Comparison of ENCODE assay signal across 28 cellular contexts in the genomic region with DNA sequence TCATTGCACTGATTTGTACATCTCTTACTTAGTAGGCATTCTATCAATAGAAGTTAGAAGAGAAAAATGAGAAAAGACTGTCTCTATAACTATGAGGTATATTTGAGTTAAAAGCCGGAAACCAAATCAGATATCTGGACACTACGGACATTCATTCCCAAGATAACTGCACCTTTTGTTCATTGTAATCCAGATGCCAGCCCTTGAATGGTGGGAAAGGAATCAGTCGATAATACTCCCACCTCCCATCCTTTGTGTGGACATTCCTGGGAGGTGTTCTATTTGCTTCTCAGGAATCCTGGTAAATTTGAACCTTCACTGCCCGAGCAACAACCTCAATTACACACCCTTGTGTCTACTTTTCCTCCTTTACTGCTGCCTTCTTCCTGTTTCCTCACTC.
"Had no signal": no experiment of that assay in that cellular context is flagged by ENCODE, and none has a peak within 500 bp of the region (broad histone marks: within the 10 kb centered on the region; RNA-seq: fewer than 3 reads in every experiment).

No MANE protein-coding gene starts in this region.

- H2AFZ ChIP-seq: parathyroid adenoma had no signal

- ATAC-seq: left colon; left lung; lower lobe of right lung; naive thymus-derived CD8-positive, alpha-beta T cell; sciatic nerve; stimulated activated effector memory CD8-positive, alpha-beta T cell treated with anti-CD3 and anti-CD28 coated beads, Interleukin-12 subunit alpha, Interleukin-12 subunit beta, amount 100 ng/mL, for 72 hours; upper lobe of right lung had no signal

- H3K9me3 ChIP-seq: left lung, lower lobe of right lung, right atrium auricular region, suprapubic skin, thoracic aorta, tibial artery, upper lobe of right lung had no signal

- H3K4me3 ChIP-seq: left lung, lower lobe of right lung, right atrium auricular region, skin epidermis, suprapubic skin, thoracic aorta, tibial artery, upper lobe of right lung had no signal

- H3K27ac ChIP-seq: left lung, lower lobe of right lung, parathyroid adenoma, right atrium auricular region, skin epidermis, suprapubic skin, thoracic aorta, tibial artery, upper lobe of right lung had no signal

- H3K36me3 ChIP-seq: left lung, lower lobe of right lung, right atrium auricular region, suprapubic skin, thoracic aorta, tibial artery, upper lobe of right lung had no signal

- H3K27ac Mint-ChIP-seq: naive thymus-derived CD8-positive, alpha-beta T cell; nephron; stimulated activated effector memory CD8-positive, alpha-beta T cell treated with anti-CD3 and anti-CD28 coated beads, Interleukin-12 subunit alpha, Interleukin-12 subunit beta, amount 100 ng/mL, for 72 hours; stimulated activated naive CD8-positive, alpha-beta T cell treated with anti-CD3 and anti-CD28 coated beads, Interleukin-15, Interleukin-2, amounts not matched to agents 100 ng/mL and 50 ng/mL, for 24 hours had no signal

- FAIRE-seq: islet of Langerhans, kidney, urothelium cell line had no signal

- H3K36me3 Mint-ChIP-seq: naive thymus-derived CD8-positive, alpha-beta T cell; stimulated activated effector memory CD8-positive, alpha-beta T cell treated with anti-CD3 and anti-CD28 coated beads, Interleukin-12 subunit alpha, Interleukin-12 subunit beta, amount 100 ng/mL, for 72 hours had no signal

- H3K4me1 Mint-ChIP-seq: naive thymus-derived CD8-positive, alpha-beta T cell; nephron; stimulated activated effector memory CD8-positive, alpha-beta T cell treated with anti-CD3 and anti-CD28 coated beads, Interleukin-12 subunit alpha, Interleukin-12 subunit beta, amount 100 ng/mL, for 72 hours had no signal

- H3K4me1 ChIP-seq: left lung, lower lobe of right lung, parathyroid adenoma, right atrium auricular region, suprapubic skin, tibial artery, upper lobe of right lung had no signal

- H3K9me3 Mint-ChIP-seq: nephron had no signal

- H3K27me3 ChIP-seq: left lung, right atrium auricular region, suprapubic skin, tibial artery, upper lobe of right lung had no signal

- H3K79me2 ChIP-seq: parathyroid adenoma had no signal

- DNase-seq: head of caudate nucleus; hippocampal formation; kidney; left colon; left lung; lower lobe of right lung; mammary epithelial cell; mesenchymal stem cell; naive thymus-derived CD8-positive, alpha-beta T cell; nucleus accumbens; stimulated activated CD4-positive, alpha-beta T cell treated with anti-CD3 and anti-CD28 coated beads, Interleukin-12 subunit alpha, Interleukin-12 subunit beta, amount 100 ng/mL, for 4 hours; stimulated activated CD4-positive, alpha-beta T cell treated with anti-CD3 and anti-CD28 coated beads, Interleukin-15, amount 100 ng/mL, for 24 hours; stimulated activated CD4-positive, alpha-beta T cell treated with anti-CD3 and anti-CD28 coated beads, Interleukin-4, amount 100 ng/mL, for 24 hours; stimulated activated naive CD4-positive, alpha-beta T cell; tibial artery; trophoblast cell; upper lobe of right lung had no signal

- H3K9ac ChIP-seq: parathyroid adenoma had no signal

- H3K4me3 Mint-ChIP-seq: naive thymus-derived CD8-positive, alpha-beta T cell; nephron; stimulated activated effector memory CD8-positive, alpha-beta T cell treated with anti-CD3 and anti-CD28 coated beads, Interleukin-12 subunit alpha, Interleukin-12 subunit beta, amount 100 ng/mL, for 72 hours; stimulated activated naive CD8-positive, alpha-beta T cell treated with anti-CD3 and anti-CD28 coated beads, Interleukin-15, Interleukin-2, amounts not matched to agents 100 ng/mL and 50 ng/mL, for 24 hours had no signal

- H3K27me3 Mint-ChIP-seq: stimulated activated naive CD8-positive, alpha-beta T cell treated with anti-CD3 and anti-CD28 coated beads, Interleukin-15, Interleukin-2, amounts not matched to agents 100 ng/mL and 50 ng/mL, for 24 hours had no signal
